ENCODE assay signal across 14 cellular contexts in the genomic region with DNA sequence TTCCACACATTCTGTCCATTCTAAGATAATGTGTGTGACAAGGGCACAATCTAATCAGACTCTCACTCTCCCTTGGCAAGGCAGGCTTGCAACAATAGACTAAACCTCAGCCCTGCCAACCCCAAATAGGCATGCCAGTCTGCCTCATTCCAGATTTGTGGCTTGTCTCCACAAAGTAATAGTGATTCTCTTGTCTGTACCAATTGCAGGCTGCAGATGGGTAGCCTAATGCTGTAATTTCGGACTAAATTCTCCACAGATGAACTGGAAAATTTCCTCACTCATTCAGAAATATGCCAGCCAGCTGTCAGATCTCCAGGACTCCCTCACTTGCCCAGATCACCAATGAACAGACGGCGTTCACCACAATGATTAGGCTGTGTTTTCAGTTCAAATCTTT.
"Had no signal": no experiment of that assay in that cellular context is flagged by ENCODE, and none has a peak within 500 bp of the region (broad histone marks: within the 10 kb centered on the region; RNA-seq: fewer than 3 reads in every experiment).

No MANE protein-coding gene starts in this region.

- DNase-seq: cortex of kidney; effector CD8-positive, alpha-beta T cell; foreskin melanocyte; heart left ventricle; kidney glomerular epithelial cell; mammary epithelial cell; mucosa of descending colon; naive thymus-derived CD8-positive, alpha-beta T cell; stimulated activated CD4-positive, alpha-beta T cell treated with anti-CD3 and anti-CD28 coated beads, Interleukin-4, amount 100 ng/mL, for 1 hour; stimulated activated CD8-positive, alpha-beta memory T cell treated with anti-CD3 and anti-CD28 coated beads, Interleukin-4, amount 100 ng/mL, for 48 hours; stimulated activated naive CD8-positive, alpha-beta T cell treated with anti-CD3 and anti-CD28 coated beads, Interleukin-15, Interleukin-2, amounts not matched to agents 100 U/mL and 50 U/mL, for 24 hours; upper lobe of right lung had no signal

- ATAC-seq: heart left ventricle; left lobe of liver; mucosa of descending colon; naive thymus-derived CD8-positive, alpha-beta T cell; stimulated activated effector memory CD8-positive, alpha-beta T cell treated with anti-CD3 and anti-CD28 coated beads, Interleukin-12 subunit alpha, Interleukin-12 subunit beta, amount 100 ng/mL, for 72 hours; stimulated activated naive CD8-positive, alpha-beta T cell treated with anti-CD3 and anti-CD28 coated beads, Interleukin-15, Interleukin-2, amounts not matched to agents 100 U/mL and 50 U/mL, for 24 hours; upper lobe of right lung had no signal
